ENCODE assay signal across 1 cellular context in genomic region chr16:85688586-85689284, GRCh38.
A peak's percentile ranks its signal among the peaks of the same experiment; 100 is the strongest.
TF ChIP-seq lines count a peak whose summit lies in the region.

TSS of gene GINS2 (minus strand) at chr16:85688954. CDS start at chr16:85688898, 56 bp downstream.

TF ChIP-seq in K562, 482 proteins besides CTCF, POLR2A, EP300 and RAD21 (continued from another document and continues in another):
- TF ChIP-seq SIN3A (IDR thresholded peaks at IDR 0.05; ENCODE audit: borderline replicate concordance in 2 of 2, control insufficient read depth in 1 of 2, low read depth in 2 of 2, low read length in 2 of 2) (peak; percentile 38 to 73; a peak in 1 of 4 replicates), VEZF1 (CRISPR knock-in tag; IDR thresholded peaks at IDR 0.05) (peak; percentile 83), ARID3A (IDR thresholded peaks at IDR 0.05; ENCODE audit: borderline replicate concordance, low read depth, low read length) (no peak), TCF7L2 (IDR thresholded peaks at IDR 0.05; ENCODE audit: low read depth, low read length) (no peak), ZNF830 (CRISPR knock-in tag; IDR thresholded peaks at IDR 0.05) (no peak), MBD1 (CRISPR knock-in tag; IDR thresholded peaks at IDR 0.05) (no peak), ZNF644 (tag; IDR thresholded peaks at IDR 0.05; ENCODE audit: low read depth) (no peak), ELK3 (CRISPR knock-in tag; IDR thresholded peaks at IDR 0.05) (no peak), SMAD1 (IDR thresholded peaks at IDR 0.05; ENCODE audit: low read depth, low read length, partially characterized antibody) (no peak), ZNF263 (CRISPR knock-in tag; IDR thresholded peaks at IDR 0.05; ENCODE audit: borderline replicate concordance) (peak; percentile 8; the same call in 1 of the 2 replicates), FOXJ3 (CRISPR knock-in tag; IDR thresholded peaks at IDR 0.05) (no peak), THAP12 (CRISPR knock-in tag; IDR thresholded peaks at IDR 0.05) (0 out of 2 replicates have a peak, but pooled peaks have one; percentile 41), SMAD4 (CRISPR knock-in tag; conservative IDR thresholded peaks at IDR 0.05) (no peak), ZEB2 (IDR thresholded peaks at IDR 0.05) (no peak), PHB (CRISPR knock-in tag; IDR thresholded peaks at IDR 0.05) (no peak), PPARD (CRISPR knock-in tag; IDR thresholded peaks at IDR 0.05) (no peak), THAP7 (CRISPR knock-in tag; IDR thresholded peaks at IDR 0.05) (no peak), CUX1 (CRISPR knock-in tag; IDR thresholded peaks at IDR 0.05) (no peak), ZNF449 (CRISPR knock-in tag; IDR thresholded peaks at IDR 0.05) (no peak), ZNF23 (CRISPR knock-in tag; IDR thresholded peaks at IDR 0.05) (no peak), MAFK (IDR thresholded peaks at IDR 0.05; ENCODE audit: low read length) (no peak), HES1 (IDR thresholded peaks at IDR 0.05; ENCODE audit: low read depth) (no peak), ZNF695 (CRISPR knock-in tag; IDR thresholded peaks at IDR 0.05) (no peak), RNF2 (IDR thresholded peaks at IDR 0.05) (peak; percentile 50; the same call in 1 of the 2 replicates), MTA3 (IDR thresholded peaks at IDR 0.05; ENCODE audit: borderline replicate concordance) (peak; percentile 41; the same call in 1 of the 2 replicates), KAT2B (IDR thresholded peaks at IDR 0.05; ENCODE audit: low read depth, low read length) (no peak)
